ENCODE assay signal across 16 cellular contexts in genomic region chr20:19492116-19492515, GRCh38.
DNase-seq lines count a peak whose midpoint lies in the region; ATAC-seq and TF ChIP-seq lines count a peak whose summit lies in the region.
"Had no signal": no experiment of that assay in that cellular context is flagged by ENCODE, and none has a peak within 500 bp of the region (broad histone marks: within the 10 kb centered on the region; RNA-seq: fewer than 3 reads in every experiment).

No MANE protein-coding gene starts in this region.

- WGBS in trophoblast cell (ENCODE audit: extremely low coverage, insufficient coverage, insufficient read length) = no CpG with 5 or more reads among the region's 3 CpGs

- H2BK12ac ChIP-seq in trophoblast cell (ENCODE audit: low read length) = no peak overlapping the region

- H4K8ac ChIP-seq in trophoblast cell (ENCODE audit: low read depth, low read length) = no peak overlapping the region

- no peak overlapping the region for H2BK120ac ChIP-seq in trophoblast cell (ENCODE audit: insufficient read depth, low read length, poor library complexity)

- no peak overlapping the region for H3K9ac ChIP-seq in trophoblast cell (ENCODE audit: low read length)

- no peak overlapping the region for H4K91ac ChIP-seq in trophoblast cell (ENCODE audit: low read depth, low read length)

- no peak overlapping the region for H3K14ac ChIP-seq in trophoblast cell (ENCODE audit: low read length)

- no peak overlapping the region for H3K18ac ChIP-seq in trophoblast cell (ENCODE audit: low read length)

- no peak for TF ChIP-seq CTCF in ascending aorta (IDR thresholded peaks at IDR 0.05)

- H2AFZ ChIP-seq in trophoblast cell (ENCODE audit: insufficient read depth, low read length, poor library complexity) = no peak overlapping the region

- no peaks in the 10 kb centered on the region for H3K27me3 ChIP-seq in ascending aorta
- H3K27me3 ChIP-seq in trophoblast cell (ENCODE audit: insufficient read depth, low read length) = no peaks in the 10 kb centered on the region

- intact Hi-C loops in ascending aorta (cut with DNase I) = loop anchor here (10.0 kb wide), 1 partner anchor 987 kb away; the partner anchor contains the start of gene SEC23B

- no peak overlapping the region for H4K12ac ChIP-seq in trophoblast cell (ENCODE audit: low read depth, low read length)

- H3K36me3 ChIP-seq in ascending aorta = no peaks in the 10 kb centered on the region
- no peaks in the 10 kb centered on the region for H3K36me3 ChIP-seq in trophoblast cell (ENCODE audit: control insufficient read depth in 1 of 2, insufficient read depth in 2 of 2, low read length in 2 of 2)
- H3K36me3 ChIP-seq: HAP-1 had no signal

- DNase-seq in Daoy (ENCODE audit: low read depth) (peak; percentile 17), M059J (ENCODE audit: low read depth) (peak; percentile 77), ascending aorta (ENCODE audit: low spot score in 2 of 2) (no peak), trophoblast cell (peak; percentile 37 to 73), NCI-H1694 (lab: John Stamatoyannopoulos, UW) (no peak), HuH-7 (ENCODE audit: low spot score) (no peak), SK-N-DZ (ENCODE audit: low spot score) (no peak)
- DNase-seq: Caco-2; CD8-positive, alpha-beta T cell; DND-41; HFFc6; IMR-90; KBM-7 had no signal

- H2AK5ac ChIP-seq in trophoblast cell (ENCODE audit: low read length) = no peak overlapping the region

- H3K23ac ChIP-seq in trophoblast cell (ENCODE audit: low read length) = no peak overlapping the region

- peaks cover 24 to 59% of the 10 kb centered on the region in 2 donors for H3K4me1 ChIP-seq in ascending aorta
- H3K4me1 ChIP-seq in trophoblast cell (ENCODE audit: control insufficient read depth in 1 of 2, insufficient read depth in 2 of 2, low read length in 2 of 2) = no peaks in the 10 kb centered on the region
- H3K4me1 ChIP-seq: Caco-2, HAP-1 had no signal

- peak overlapping the region; percentile 82 to 84 for H3K27ac ChIP-seq in ascending aorta
- no peak overlapping the region for H3K27ac ChIP-seq in trophoblast cell (ENCODE audit: low read depth, low read length)
- H3K27ac ChIP-seq: 22Rv1 had no signal

- no peak overlapping the region for H2BK5ac ChIP-seq in trophoblast cell (ENCODE audit: low read depth, low read length, poor library complexity)

- H3K4me3 ChIP-seq in ascending aorta (no peak overlapping the region), trophoblast cell (ENCODE audit: low read depth, low read length) (no peak overlapping the region)
- H3K4me3 ChIP-seq: HAP-1 had no signal

- H3K4ac ChIP-seq in trophoblast cell (ENCODE audit: low read depth, low read length) = no peak overlapping the region

- no peaks in the 10 kb centered on the region for H3K79me2 ChIP-seq in trophoblast cell (ENCODE audit: control insufficient read depth, insufficient read depth, low read length, poor library complexity)

- ATAC-seq in GM21447 (IDR thresholded peaks at IDR 0.05; ENCODE audit: unreplicated experiment) = no peak
- ATAC-seq: CD8-positive, alpha-beta T cell had no signal

- no peak overlapping the region for H3K4me2 ChIP-seq in trophoblast cell (ENCODE audit: low read length)

- no peaks in the 10 kb centered on the region for H3K9me3 ChIP-seq in ascending aorta
- H3K9me3 ChIP-seq in trophoblast cell (ENCODE audit: insufficient read depth, low read depth, low read length) = peaks cover 2% of the 10 kb centered on the region
- H3K9me3 ChIP-seq: Caco-2, HAP-1 had no signal

- H3K79me1 ChIP-seq in trophoblast cell (ENCODE audit: low read length) = no peaks in the 10 kb centered on the region

Comparison
In these comparisons a context has a peak if more than half of its experiments do, and no peak if none do; other contexts are left out.
1. DNase-seq: peak in Daoy (single experiment), M059J (single experiment) and trophoblast cell (2 of 2); none in ascending aorta (0 of 2), NCI-H1694 (single experiment), HuH-7 (single experiment) and SK-N-DZ (single experiment).